Comparison of ENCODE assay signal across 17 cellular contexts in the genomic region with DNA sequence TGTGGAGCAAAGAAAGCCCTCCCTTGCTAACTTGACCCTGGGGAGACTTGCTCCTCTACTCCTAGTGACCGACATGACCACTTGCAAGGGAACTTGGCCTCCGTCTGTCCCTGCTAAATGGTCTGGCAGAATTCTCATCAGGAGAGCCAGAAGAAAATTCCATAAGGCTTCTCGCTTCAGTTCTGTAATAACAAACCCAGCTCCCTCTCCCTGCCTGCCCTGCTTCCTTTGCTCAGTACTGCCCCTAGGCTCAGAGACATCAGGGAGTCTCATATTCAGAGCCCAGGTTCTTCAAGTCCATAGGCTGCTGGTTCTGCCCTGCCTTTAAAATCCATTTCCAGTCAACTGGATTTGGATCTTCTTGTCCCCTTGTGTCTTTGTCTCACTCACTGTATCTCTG. TPM values are rescaled to one million over a fixed set of nuclear protein-coding genes. Genes with fewer than 3 reads are reported as not detected.
DNase-seq lines count a peak whose midpoint lies in the region; ATAC-seq and TF ChIP-seq lines count a peak whose summit lies in the region.
"Had no signal": no experiment of that assay in that cellular context is flagged by ENCODE, and none has a peak within 500 bp of the region (broad histone marks: within the 10 kb centered on the region; RNA-seq: fewer than 3 reads in every experiment).

No MANE protein-coding gene starts in this region.

- no peaks in the 10 kb centered on the region for H3K27me3 Mint-ChIP-seq in stimulated activated naive CD8-positive, alpha-beta T cell treated with anti-CD3 and anti-CD28 coated beads, Interleukin-15, Interleukin-2, amounts not matched to agents 100 ng/mL and 50 ng/mL, for 24 hours
- no peaks in the 10 kb centered on the region for H3K27me3 Mint-ChIP-seq in stimulated activated naive CD8-positive, alpha-beta T cell treated with anti-CD3 and anti-CD28 coated beads, Interleukin-15, amount 100 ng/mL, for 72 hours
- H3K27me3 Mint-ChIP-seq: activated CD4-positive, alpha-beta memory T cell treated with anti-CD3 and anti-CD28 coated beads for 36 hours had no signal

- no peak for ATAC-seq in stimulated activated naive CD8-positive, alpha-beta T cell treated with anti-CD3 and anti-CD28 coated beads, Interleukin-15, amount 100 ng/mL, for 72 hours
- ATAC-seq in omental fat pad (ENCODE audit: low FRiP score) = peak; percentile 17
- no peak for ATAC-seq in GM18873 (IDR thresholded peaks at IDR 0.05; ENCODE audit: low FRiP score, unreplicated experiment)

- no peak overlapping the region for H3K4me3 Mint-ChIP-seq in stimulated activated naive CD8-positive, alpha-beta T cell treated with anti-CD3 and anti-CD28 coated beads, Interleukin-15, Interleukin-2, amounts not matched to agents 100 ng/mL and 50 ng/mL, for 24 hours
- no peak overlapping the region for H3K4me3 Mint-ChIP-seq in stimulated activated naive CD8-positive, alpha-beta T cell treated with anti-CD3 and anti-CD28 coated beads, Interleukin-15, amount 100 ng/mL, for 72 hours
- H3K4me3 Mint-ChIP-seq: activated CD4-positive, alpha-beta memory T cell treated with anti-CD3 and anti-CD28 coated beads for 36 hours had no signal

- H3K4me1 Mint-ChIP-seq in stimulated activated naive CD8-positive, alpha-beta T cell treated with anti-CD3 and anti-CD28 coated beads, Interleukin-15, Interleukin-2, amounts not matched to agents 100 ng/mL and 50 ng/mL, for 24 hours (ENCODE audit: low read depth) = peaks cover 73% of the 10 kb centered on the region
- peaks cover 68% of the 10 kb centered on the region for H3K4me1 Mint-ChIP-seq in stimulated activated naive CD8-positive, alpha-beta T cell treated with anti-CD3 and anti-CD28 coated beads, Interleukin-15, amount 100 ng/mL, for 72 hours

- no peak for DNase-seq in stimulated activated naive CD8-positive, alpha-beta T cell treated with anti-CD3 and anti-CD28 coated beads, Interleukin-15, amount 100 ng/mL, for 72 hours
- DNase-seq in fibroblast of villous mesenchyme (ENCODE audit: low read depth) (no peak), omental fat pad (ENCODE audit: low spot score) (no peak), NCI-H748 treated with DMSO at 0.1 percent for 48 hours (lab: John Stamatoyannopoulos, UW) (no peak)
- DNase-seq in stimulated activated naive CD4-positive, alpha-beta T cell (lab: John Stamatoyannopoulos, UW) = no peak
- no peak for DNase-seq in activated CD4-positive, alpha-beta T cell treated with anti-CD3 and anti-CD28 coated beads for 48 hours
- DNase-seq: activated CD4-positive, alpha-beta memory T cell treated with anti-CD3 and anti-CD28 coated beads for 36 hours; COR-L47; glutamatergic neuron; GOT3; KBM-7; mesendoderm; NCI-H1105; NCI-H2171 treated with DMSO at 0.1 percent for 48 hours; stimulated activated CD4-positive, alpha-beta T cell treated with anti-CD3 and anti-CD28 coated beads, Interleukin-2, amount 100 ng/mL, for 48 hours had no signal

- H3K36me3 Mint-ChIP-seq in stimulated activated naive CD8-positive, alpha-beta T cell treated with anti-CD3 and anti-CD28 coated beads, Interleukin-15, Interleukin-2, amounts not matched to agents 100 ng/mL and 50 ng/mL, for 24 hours (ENCODE audit: low read depth) = peaks cover 32% of the 10 kb centered on the region

- H3K9me3 Mint-ChIP-seq in stimulated activated naive CD8-positive, alpha-beta T cell treated with anti-CD3 and anti-CD28 coated beads, Interleukin-15, Interleukin-2, amounts not matched to agents 100 ng/mL and 50 ng/mL, for 24 hours = no peaks in the 10 kb centered on the region
- no peaks in the 10 kb centered on the region for H3K9me3 Mint-ChIP-seq in stimulated activated naive CD8-positive, alpha-beta T cell treated with anti-CD3 and anti-CD28 coated beads, Interleukin-15, amount 100 ng/mL, for 72 hours
- H3K9me3 Mint-ChIP-seq: activated CD4-positive, alpha-beta memory T cell treated with anti-CD3 and anti-CD28 coated beads for 36 hours had no signal

- no peak overlapping the region for H3K4me3 ChIP-seq in fibroblast of villous mesenchyme (ENCODE audit: low read depth, low read length)

- H3K27ac Mint-ChIP-seq in stimulated activated naive CD8-positive, alpha-beta T cell treated with anti-CD3 and anti-CD28 coated beads, Interleukin-15, Interleukin-2, amounts not matched to agents 100 ng/mL and 50 ng/mL, for 24 hours = peak overlapping the region; percentile 23
- peak overlapping the region in 1 of 2 donors; percentile 67 for H3K27ac Mint-ChIP-seq in stimulated activated naive CD8-positive, alpha-beta T cell treated with anti-CD3 and anti-CD28 coated beads, Interleukin-15, amount 100 ng/mL, for 72 hours
- H3K27ac Mint-ChIP-seq: activated CD4-positive, alpha-beta memory T cell treated with anti-CD3 and anti-CD28 coated beads for 36 hours had no signal

- TF ChIP-seq CTCF in fibroblast of villous mesenchyme (IDR thresholded peaks at IDR 0.05; ENCODE audit: insufficient read depth, low read depth, low read length) (peak; percentile 1), omental fat pad (IDR thresholded peaks at IDR 0.05) (no peak)

RNA-seq across cellular contexts. Expression of gene DOCK11, which starts 13.1 kb away (rescaled TPM):
- total RNA-seq in fibroblast of villous mesenchyme = 50.1 and 54.4 TPM in 2 replicates
- 100 to 1,000 TPM in 1 of 4 donors, 10 to 100 TPM in 3; 62.1 to 156 (median 76.3) TPM for total RNA-seq in omental fat pad
